8 cellular contexts compared by ENCODE assay signal in genomic region chr5:87411586-87412416, GRCh38. TPM values are rescaled to one million over a fixed set of nuclear protein-coding genes. Genes with fewer than 3 reads are reported as not detected.
DNase-seq lines count a peak whose midpoint lies in the region; ATAC-seq and TF ChIP-seq lines count a peak whose summit lies in the region.

No MANE protein-coding gene starts in this region.

- no peaks in the 10 kb centered on the region for H3K9me3 ChIP-seq in MG63
- H3K9me3 ChIP-seq in gastroesophageal sphincter = no peaks in the 10 kb centered on the region
- no peaks in the 10 kb centered on the region for H3K9me3 ChIP-seq in neuronal stem cell (replicated peaks in 1 of 2; ENCODE audit: control insufficient read depth in 2 of 2, insufficient read depth in 1 of 2, low read depth in 1 of 2, low read length in 2 of 2)

- H3K14ac ChIP-seq in neuronal stem cell (ENCODE audit: low read length) = no peak overlapping the region

- WGBS in gastroesophageal sphincter (ENCODE audit: low coverage in 1 of 2), 2 donors = 0 to 2% methylated on average over 18 of the region's 18 CpGs
- no CpG with 5 or more reads among the region's 18 CpGs for WGBS in neuronal stem cell (ENCODE audit: extremely low coverage in 2 of 2, insufficient read length in 2 of 2, insufficient replicate concordance in 1 of 2), 2 donors

- no peak overlapping the region for H2BK5ac ChIP-seq in neuronal stem cell (ENCODE audit: low read length)

- H3K36me3 ChIP-seq in MG63 (peaks cover 43% of the 10 kb centered on the region), gastroesophageal sphincter (peaks cover 0 to 38% of the 10 kb centered on the region in 2 donors), neuronal stem cell (replicated peaks in 1 of 2; ENCODE audit: control insufficient read depth in 2 of 2, insufficient read depth in 2 of 2, low read length in 2 of 2) (peaks cover 6 to 44% of the 10 kb centered on the region in 2 donors)

- DNase-seq in NCI-H1092 treated with DMSO at 0.1 percent for 48 hours (lab: John Stamatoyannopoulos, UW) (peak; percentile 59), NCI-H1092 (lab: John Stamatoyannopoulos, UW) (no peak), MG63 (peak; percentile 37), neuronal stem cell (ENCODE audit: low spot score) (peak; percentile 0)
- DNase-seq in activated T-cell treated with anti-CD3 and anti-CD28 coated beads, Interleukin-2, amount 50 U/mL, for 72 hours = peak; percentile 8 to 12

- no peaks in the 10 kb centered on the region for H3K27me3 ChIP-seq in MG63
- H3K27me3 ChIP-seq in gastroesophageal sphincter = no peaks in the 10 kb centered on the region
- no peaks in the 10 kb centered on the region for H3K27me3 ChIP-seq in neuronal stem cell (ENCODE audit: control insufficient read depth in 3 of 3, insufficient read depth in 3 of 3, low read depth in 1 of 3, low read length in 3 of 3)

- no peaks in the 10 kb centered on the region for H3K27me3 Mint-ChIP-seq in activated T-cell treated with anti-CD3 and anti-CD28 coated beads, Interleukin-2, amount 50 U/mL, for 72 hours (ENCODE audit: low read depth)

- H2BK15ac ChIP-seq in neuronal stem cell (ENCODE audit: low read length) = no peak overlapping the region

- peak overlapping the region; percentile 93 to 98 (median 98) for H3K27ac ChIP-seq in gastroesophageal sphincter
- no peak overlapping the region for H3K27ac ChIP-seq in neuronal stem cell (replicated peaks; ENCODE audit: low read length)

- no peaks in the 10 kb centered on the region for H3K79me1 ChIP-seq in neuronal stem cell (ENCODE audit: low read depth, low read length)

- no peaks in the 10 kb centered on the region for H3K9me3 Mint-ChIP-seq in activated T-cell treated with anti-CD3 and anti-CD28 coated beads, Interleukin-2, amount 50 U/mL, for 72 hours

- no peak overlapping the region for H4K8ac ChIP-seq in neuronal stem cell (ENCODE audit: low read depth, low read length)

- H2AFZ ChIP-seq in neuronal stem cell (ENCODE audit: low read length) = peak overlapping the region; percentile 91

- peak overlapping the region; percentile 92 to 97 for H3K4me3 Mint-ChIP-seq in activated T-cell treated with anti-CD3 and anti-CD28 coated beads, Interleukin-2, amount 50 U/mL, for 72 hours

- peak overlapping the region; percentile 76 for H3K4me2 ChIP-seq in neuronal stem cell (ENCODE audit: insufficient read depth, low read length, poor library complexity, severe bottlenecking)

- H4K91ac ChIP-seq in neuronal stem cell (ENCODE audit: low read depth, low read length, poor library complexity) = no peak overlapping the region

- H3K4me1 ChIP-seq in gastroesophageal sphincter (peaks cover 0 to 32% (median 9%) of the 10 kb centered on the region in 3 donors), neuronal stem cell (ENCODE audit: control insufficient read depth in 2 of 2, insufficient read depth in 1 of 2, low read depth in 1 of 2, low read length in 2 of 2) (no peaks in the 10 kb centered on the region)

- no peak overlapping the region for H3K4ac ChIP-seq in neuronal stem cell (ENCODE audit: low read length)

- H2AK5ac ChIP-seq in neuronal stem cell (ENCODE audit: low read depth, low read length) = no peak overlapping the region

- peaks cover 44% of the 10 kb centered on the region for H3K4me1 Mint-ChIP-seq in activated T-cell treated with anti-CD3 and anti-CD28 coated beads, Interleukin-2, amount 50 U/mL, for 72 hours (ENCODE audit: low read depth)

- TF ChIP-seq CTCF in gastroesophageal sphincter (IDR thresholded peaks at IDR 0.05) = no peak

- H3K36me3 Mint-ChIP-seq in activated T-cell treated with anti-CD3 and anti-CD28 coated beads, Interleukin-2, amount 50 U/mL, for 72 hours (ENCODE audit: insufficient read depth in 2 of 2) = peaks cover 11 to 34% of the 10 kb centered on the region in 2 donors

- peak overlapping the region; percentile 95 for H3K9ac ChIP-seq in neuronal stem cell (ENCODE audit: low read depth, low read length, poor library complexity)

- H3K27ac Mint-ChIP-seq in activated T-cell treated with anti-CD3 and anti-CD28 coated beads, Interleukin-2, amount 50 U/mL, for 72 hours = peak overlapping the region; percentile 83

- no peak for TF ChIP-seq POLR2A in gastroesophageal sphincter (IDR thresholded peaks at IDR 0.05)

- H3K18ac ChIP-seq in neuronal stem cell (ENCODE audit: low read length) = no peak overlapping the region

- no peak overlapping the region for H2BK12ac ChIP-seq in neuronal stem cell (ENCODE audit: low read length)

- peak; percentile 7 for ATAC-seq in GM21825 (IDR thresholded peaks at IDR 0.05; ENCODE audit: unreplicated experiment)
- no peak for ATAC-seq in activated T-cell treated with anti-CD3 and anti-CD28 coated beads, Interleukin-2, amount 50 U/mL, for 72 hours (replicated peaks in 1 of 2)
- peak; percentile 24 for ATAC-seq in gastroesophageal sphincter
- no peak for ATAC-seq in HG03457 (IDR thresholded peaks at IDR 0.05; ENCODE audit: unreplicated experiment)

- peak overlapping the region; percentile 78 for H3K4me3 ChIP-seq in MG63
- H3K4me3 ChIP-seq in gastroesophageal sphincter = peak overlapping the region; percentile 76 to 87
- peak overlapping the region; percentile 80 to 86 for H3K4me3 ChIP-seq in neuronal stem cell (ENCODE audit: low read length in 2 of 2)

- no peak for TF ChIP-seq EP300 in gastroesophageal sphincter (IDR thresholded peaks at IDR 0.05)

- no peak overlapping the region for H2BK120ac ChIP-seq in neuronal stem cell (ENCODE audit: low read depth, low read length)

- no peak overlapping the region for H3K23ac ChIP-seq in neuronal stem cell (ENCODE audit: low read depth, low read length, poor library complexity)

RNA-seq across cellular contexts. Expression of gene CCNH, which starts 0.9 kb away (rescaled TPM):
- total RNA-seq in MG63 (2014; rRNA removed; shearing (Covaris generic); ENCODE audit: low replicate concordance) = 63.4 and 69.1 TPM in 2 replicates
- total RNA-seq in activated T-cell treated with anti-CD3 and anti-CD28 coated beads, Interleukin-2, amount 50 U/mL, for 72 hours = 10 to 100 TPM; 58.0 to 64.6 TPM
- total RNA-seq in gastroesophageal sphincter = 100 to 1,000 TPM in 2 of 4 donors, 10 to 100 TPM in 2; 32.0 to 125 (median 81.0) TPM
- 33.5 TPM for polyA plus RNA-seq in neuronal stem cell (2013, experiment 1 of 2)
- polyA plus RNA-seq in neuronal stem cell (2013, experiment 2 of 2) = 34.0 TPM

Comparison
In these comparisons a context has a peak if more than half of its experiments do, and no peak if none do; other contexts are left out.
1. ATAC-seq: peak in GM21825 (single experiment) and gastroesophageal sphincter (single experiment); none in activated T-cell treated with anti-CD3 and anti-CD28 coated beads, Interleukin-2, amount 50 U/mL, for 72 hours (0 of 2) and HG03457 (single experiment).
2. Peak in every context shown above with its lines, with median percentiles within 50 percentile points of each other: H3K4me3 ChIP-seq.